Comparison of ENCODE assay signal across 10 cellular contexts in the genomic region with DNA sequence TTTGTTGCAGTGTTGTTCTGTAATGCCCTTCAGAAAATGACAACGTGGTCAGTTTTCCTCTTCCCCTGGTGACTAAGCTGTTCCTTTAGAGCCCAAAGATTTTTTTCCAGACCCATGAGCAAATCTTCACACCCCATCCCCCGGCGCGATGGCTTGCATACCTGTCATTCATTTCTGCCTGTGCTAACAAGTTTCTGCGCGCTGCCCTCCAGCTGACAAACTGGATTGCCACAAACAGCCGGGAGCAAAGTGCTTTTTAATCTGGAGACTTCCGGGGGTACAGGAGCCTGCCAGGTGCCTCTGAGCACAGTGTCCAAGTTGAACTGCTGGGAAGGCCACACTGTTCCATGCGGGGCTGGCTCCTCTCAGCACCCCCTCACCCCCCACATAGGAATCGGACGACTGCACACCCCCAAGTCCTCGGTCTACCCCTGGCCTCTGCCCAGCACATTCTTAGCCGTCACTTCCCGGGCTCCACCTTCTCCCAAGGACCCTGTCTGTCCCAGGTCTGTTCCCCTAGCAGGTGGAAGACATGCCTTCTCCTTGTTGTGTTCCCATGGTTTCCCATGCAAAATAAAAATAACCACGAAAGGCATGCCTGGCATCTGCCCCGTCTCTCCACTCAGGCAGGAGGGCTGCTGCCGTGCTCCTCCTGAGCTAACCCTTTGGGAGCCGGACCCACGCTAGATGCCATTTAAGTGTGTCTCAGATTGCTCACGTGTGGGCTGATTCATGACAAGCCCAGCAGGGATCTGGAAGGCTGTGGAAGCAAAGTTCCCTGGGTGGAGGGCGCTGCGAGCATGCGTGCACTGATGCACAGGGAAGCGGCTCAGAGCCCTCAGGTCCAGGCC. TPM values are rescaled to one million over a fixed set of nuclear protein-coding genes. Genes with fewer than 3 reads are reported as not detected.
DNase-seq lines count a peak whose midpoint lies in the region; ATAC-seq and TF ChIP-seq lines count a peak whose summit lies in the region.
"Had no signal": no experiment of that assay in that cellular context is flagged by ENCODE, and none has a peak within 500 bp of the region (broad histone marks: within the 10 kb centered on the region; RNA-seq: fewer than 3 reads in every experiment).

No MANE protein-coding gene starts in this region.

- ATAC-seq in effector memory CD8-positive, alpha-beta T cell (replicated peaks) = no peak
- ATAC-seq in GM18505 (IDR thresholded peaks at IDR 0.05; ENCODE audit: unreplicated experiment) = no peak

- H3K27ac Mint-ChIP-seq in nephron (peak overlapping the region; percentile 61 to 86 (median 78)), glutamatergic neuron (ENCODE audit: unreplicated experiment) (no peak overlapping the region)
- no peak overlapping the region for H3K27ac Mint-ChIP-seq in effector memory CD8-positive, alpha-beta T cell

- H3K27me3 ChIP-seq in ACC112 (ENCODE audit: insufficient read depth, low read length) = no peaks in the 10 kb centered on the region
- H3K27me3 ChIP-seq in esophagus squamous epithelium = no peaks in the 10 kb centered on the region

- H3K9me3 Mint-ChIP-seq in nephron = no peaks in the 10 kb centered on the region
- no peaks in the 10 kb centered on the region for H3K9me3 Mint-ChIP-seq in effector memory CD8-positive, alpha-beta T cell
- no peaks in the 10 kb centered on the region for H3K9me3 Mint-ChIP-seq in glutamatergic neuron (ENCODE audit: unreplicated experiment)

- H3K4me3 ChIP-seq in ACC112 (ENCODE audit: low read depth, low read length) (no peak overlapping the region), esophagus squamous epithelium (peak overlapping the region in 1 of 4 donors; percentile 31)

- H3K36me3 ChIP-seq in ACC112 (ENCODE audit: insufficient read depth, low read length) = peaks cover 19% of the 10 kb centered on the region
- H3K36me3 ChIP-seq in esophagus squamous epithelium = peaks cover 6 to 69% (median 17%) of the 10 kb centered on the region in 3 donors

- intact Hi-C loops in esophagus squamous epithelium (cut with DNase I) = no loop called here

- 24 to 46% methylated on average over 14 to 18 of the region's 24 CpGs for WGBS in esophagus squamous epithelium, 2 donors

- 0 out of 2 replicates have a peak overlapping the region, but pooled peaks have one; percentile 17 for H3K27ac ChIP-seq in ACC112 (ENCODE audit: low read depth, low read length)
- H3K27ac ChIP-seq in esophagus squamous epithelium = peak overlapping the region; percentile 45 to 77 (median 72)

- TF ChIP-seq POLR2A in esophagus squamous epithelium (IDR thresholded peaks at IDR 0.05) (no peak), GM18505 (IDR thresholded peaks at IDR 0.05; ENCODE audit: borderline replicate concordance, extremely low read depth, insufficient read depth, insufficient read length) (no peak)

- no peaks in the 10 kb centered on the region for H3K9me3 ChIP-seq in esophagus squamous epithelium

- peaks cover 11% of the 10 kb centered on the region for H3K4me1 Mint-ChIP-seq in nephron
- no peaks in the 10 kb centered on the region for H3K4me1 Mint-ChIP-seq in effector memory CD8-positive, alpha-beta T cell (ENCODE audit: low read depth in 2 of 2)
- no peaks in the 10 kb centered on the region for H3K4me1 Mint-ChIP-seq in glutamatergic neuron (ENCODE audit: low read depth, unreplicated experiment)

- H2AFZ ChIP-seq in ACC112 (ENCODE audit: low read length, unreplicated experiment) = no peak overlapping the region

- CTCF ChIA-PET in HEK293T (lab: Yijun Ruan, JAX) = no interaction called here

- peaks cover 68% of the 10 kb centered on the region for H3K36me3 Mint-ChIP-seq in nephron (ENCODE audit: low read depth)
- H3K36me3 Mint-ChIP-seq in effector memory CD8-positive, alpha-beta T cell (ENCODE audit: insufficient read depth) = peaks cover 19% of the 10 kb centered on the region
- peaks cover 5% of the 10 kb centered on the region for H3K36me3 Mint-ChIP-seq in glutamatergic neuron (ENCODE audit: unreplicated experiment)

- peak in 1 of 6 experiments; percentile 4 for TF ChIP-seq CTCF in esophagus squamous epithelium (IDR thresholded peaks at IDR 0.05)
- TF ChIP-seq CTCF in nephron (IDR thresholded peaks at IDR 0.05; ENCODE audit: unreplicated experiment in 3 of 3) = no peak
- TF ChIP-seq CTCF in glutamatergic neuron (IDR thresholded peaks at IDR 0.05; ENCODE audit: partially characterized antibody, unreplicated experiment) = no peak

- H3K4me3 Mint-ChIP-seq in nephron (peak overlapping the region in 1 of 3 experiments; percentile 28), glutamatergic neuron (ENCODE audit: unreplicated experiment) (no peak overlapping the region)
- H3K4me3 Mint-ChIP-seq in effector memory CD8-positive, alpha-beta T cell = no peak overlapping the region

- POLR2A ChIA-PET in HEK293T (lab: Yijun Ruan, JAX) = no interaction called here

- H3K4me1 ChIP-seq in ACC112 (ENCODE audit: control insufficient read depth, insufficient read depth, low read length, unreplicated experiment) (no peaks in the 10 kb centered on the region), esophagus squamous epithelium (peaks cover 0 to 22% (median 7%) of the 10 kb centered on the region in 3 donors)

- peak; percentile 21 for DNase-seq in NCI-H510A (lab: John Stamatoyannopoulos, UW)
- DNase-seq in esophagus squamous epithelium (lab: John Stamatoyannopoulos, UW) = no peak
- DNase-seq in effector memory CD8-positive, alpha-beta T cell = no peak
- no peak for DNase-seq in glutamatergic neuron
- no peak for DNase-seq in HEK293T (ENCODE audit: extremely low spot score)
- DNase-seq: DND-41; stimulated activated CD4-positive, alpha-beta T cell treated with anti-CD3 and anti-CD28 coated beads, Interleukin-4, amount 100 ng/mL, for 24 hours had no signal

- H3K27me3 Mint-ChIP-seq in nephron (ENCODE audit: low read depth) (no peaks in the 10 kb centered on the region), glutamatergic neuron (ENCODE audit: unreplicated experiment) (peaks cover 1% of the 10 kb centered on the region)
- H3K27me3 Mint-ChIP-seq in effector memory CD8-positive, alpha-beta T cell = no peaks in the 10 kb centered on the region

- peaks cover 3% of the 10 kb centered on the region for H3K79me2 ChIP-seq in ACC112 (ENCODE audit: control insufficient read depth, insufficient read depth, low read length, unreplicated experiment)

TF ChIP-seq in HEK293T, 16 proteins besides CTCF, POLR2A, EP300 and RAD21:
- TF ChIP-seq LEF1 (IDR thresholded peaks at IDR 0.05; ENCODE audit: borderline replicate concordance) (no peak), TARDBP (IDR thresholded peaks at IDR 0.05) (no peak), NFRKB (IDR thresholded peaks at IDR 0.05) (no peak), ELF4 (IDR thresholded peaks at IDR 0.05) (no peak), ZNF384 (IDR thresholded peaks at IDR 0.05) (no peak), FOXK2 (IDR thresholded peaks at IDR 0.05) (no peak), CTBP1 (IDR thresholded peaks at IDR 0.05; ENCODE audit: borderline replicate concordance) (no peak), BHLHE40 (IDR thresholded peaks at IDR 0.05; ENCODE audit: borderline replicate concordance) (no peak), L3MBTL2 (conservative IDR thresholded peaks at IDR 0.05) (no peak), SP1 (IDR thresholded peaks at IDR 0.05) (no peak), FOXM1 (IDR thresholded peaks at IDR 0.05; ENCODE audit: borderline replicate concordance) (no peak), FOXA1 (IDR thresholded peaks at IDR 0.05) (no peak)
TF ChIP-seq in HEK293T: peak in this region for 0.

RNA-seq across cellular contexts. Expression of a gene that starts 14.1 kb away (rescaled TPM):
- total RNA-seq in esophagus squamous epithelium (10 to 100 TPM in 1 of 4 donors, 1 to 10 TPM in 3; 4.6 to 14.5 (median 7.0) TPM), glutamatergic neuron (ENCODE audit: unreplicated experiment) (6.2 TPM)

Comparison
In these comparisons a context has a peak if more than half of its experiments do, and no peak if none do; other contexts are left out.
1. H3K27ac Mint-ChIP-seq: peak in nephron (3 of 3); none in effector memory CD8-positive, alpha-beta T cell (0 of 2) and glutamatergic neuron (single experiment).